ENCODE assay signal across 17 cellular contexts in genomic region chr6:157579467-157580031, GRCh38.
A peak's percentile ranks its signal among the peaks of the same experiment; 100 is the strongest.
DNase-seq lines count a peak whose midpoint lies in the region; FAIRE-seq and TF ChIP-seq lines count a peak whose summit lies in the region.
"Had no signal": no experiment of that assay in that cellular context is flagged by ENCODE, and none has a peak within 500 bp of the region (broad histone marks: within the 10 kb centered on the region; RNA-seq: fewer than 3 reads in every experiment).

No MANE protein-coding gene starts in this region.

- H3K27me3 Mint-ChIP-seq in CD4-positive, alpha-beta memory T cell = no peaks in the 10 kb centered on the region
- H3K27me3 Mint-ChIP-seq: activated naive CD8-positive, alpha-beta T cell treated with anti-CD3 and anti-CD28 coated beads, Interleukin-2, amount 10 ng/mL, durations not matched to agents 7 days and 5 days had no signal

- no peak overlapping the region for H3K4me3 Mint-ChIP-seq in CD4-positive, alpha-beta memory T cell
- H3K4me3 Mint-ChIP-seq: activated naive CD8-positive, alpha-beta T cell treated with anti-CD3 and anti-CD28 coated beads, Interleukin-2, amount 10 ng/mL, durations not matched to agents 7 days and 5 days had no signal

- TF ChIP-seq CTCF in C4-2B (conservative IDR thresholded peaks at IDR 0.05) (no peak), endothelial cell of umbilical vein (IDR thresholded peaks at IDR 0.05; ENCODE audit: extremely low read depth in 1 of 2, insufficient read depth in 1 of 2, low read depth in 1 of 2, low read length in 2 of 2) (no peak)

- H4K20me1 ChIP-seq in endothelial cell of umbilical vein (replicated peaks; ENCODE audit: control insufficient read depth, extremely low read depth, insufficient read depth, low read length) = no peaks in the 10 kb centered on the region

- peak overlapping the region; percentile 22 for H3K9ac ChIP-seq in endothelial cell of umbilical vein (replicated peaks; ENCODE audit: extremely low read depth, insufficient read depth, low read length)

- no peaks in the 10 kb centered on the region for H3K36me3 ChIP-seq in endothelial cell of umbilical vein (ENCODE audit: control insufficient read depth in 2 of 2, extremely low read depth in 1 of 2, insufficient read depth in 2 of 2, low read length in 2 of 2)
- no peaks in the 10 kb centered on the region for H3K36me3 ChIP-seq in CD4-positive, alpha-beta memory T cell (ENCODE audit: insufficient read depth, low read length)

- H3K4me3 ChIP-seq in endothelial cell of umbilical vein (replicated peaks in 1 of 3; ENCODE audit: insufficient read depth in 1 of 3, low read depth in 1 of 3, low read length in 3 of 3) = no peak overlapping the region
- H3K4me3 ChIP-seq in CD4-positive, alpha-beta memory T cell (ENCODE audit: low read length in 2 of 2) = no peak overlapping the region
- H3K4me3 ChIP-seq: lung had no signal

- H3K27ac ChIP-seq in C4-2B (peak overlapping the region; percentile 66), endothelial cell of umbilical vein (ENCODE audit: insufficient read depth, low read depth, low read length) (peak overlapping the region; percentile 74)
- H3K27ac ChIP-seq in CD4-positive, alpha-beta memory T cell (ENCODE audit: low read depth, low read length) = no peak overlapping the region

- peak; percentile 78 for FAIRE-seq in endothelial cell of umbilical vein (lab: Jason Lieb, UNC)
- FAIRE-seq: D721Med, H1 had no signal

- peak overlapping the region; percentile 51 for H3K4me2 ChIP-seq in endothelial cell of umbilical vein (ENCODE audit: insufficient read depth, low read length)

- H3K27ac Mint-ChIP-seq in CD4-positive, alpha-beta memory T cell = no peak overlapping the region
- H3K27ac Mint-ChIP-seq: activated naive CD8-positive, alpha-beta T cell treated with anti-CD3 and anti-CD28 coated beads, Interleukin-2, amount 10 ng/mL, durations not matched to agents 7 days and 5 days had no signal

- dilution Hi-C loops in endothelial cell of umbilical vein (cut with MboI; ENCODE audit: extremely low pct_ligation_motif_present, low sequenced_read_pairs) = no loop called here

- H3K9me3 ChIP-seq in endothelial cell of umbilical vein (replicated peaks; ENCODE audit: control insufficient read depth, insufficient read depth, low read length) = no peaks in the 10 kb centered on the region
- no peaks in the 10 kb centered on the region for H3K9me3 ChIP-seq in CD4-positive, alpha-beta memory T cell (ENCODE audit: control insufficient read depth in 1 of 2, low read length in 2 of 2)

- H3K79me2 ChIP-seq in endothelial cell of umbilical vein (ENCODE audit: control insufficient read depth, insufficient read depth, low read length) = no peaks in the 10 kb centered on the region

- no peaks in the 10 kb centered on the region for H3K27me3 ChIP-seq in endothelial cell of umbilical vein (ENCODE audit: control insufficient read depth in 2 of 2, insufficient read depth in 2 of 2, low read length in 2 of 2)
- H3K27me3 ChIP-seq in CD4-positive, alpha-beta memory T cell (ENCODE audit: insufficient read depth, low read length) = no peaks in the 10 kb centered on the region

- H3K4me1 ChIP-seq in endothelial cell of umbilical vein (ENCODE audit: control insufficient read depth, extremely low read depth, insufficient read depth, low read length) = peaks cover 21% of the 10 kb centered on the region
- H3K4me1 ChIP-seq in CD4-positive, alpha-beta memory T cell (ENCODE audit: insufficient read depth, low read length) = no peaks in the 10 kb centered on the region

- CTCF ChIA-PET in endothelial cell of umbilical vein (lab: Charles Lee) = interaction anchor here (1.0 to 1.2 kb wide), 5 partner anchors 15 to 216 kb away, joined by 3 to 6 read pairs (median 3); no protein-coding TSS in a partner anchor
- CTCF ChIA-PET in CD4-positive, alpha-beta memory T cell (lab: Charles Lee; ENCODE audit: partially characterized antibody) = interaction anchor here (0.9 kb wide), 1 partner anchor 61 kb away, joined by 3 read pairs; no protein-coding TSS in a partner anchor

- H3K9me1 ChIP-seq in endothelial cell of umbilical vein (replicated peaks; ENCODE audit: control insufficient read depth, extremely low read depth, insufficient read depth, low read length) = no peaks in the 10 kb centered on the region

- no TSS peak for BruUV-seq in endothelial cell of umbilical vein (replicated peaks; lab: Mats Ljungman, UMichigan)

- H3K9me3 Mint-ChIP-seq in CD4-positive, alpha-beta memory T cell = peaks cover 0 to 13% (median 4%) of the 10 kb centered on the region in 8 donors

- POLR2A ChIA-PET in endothelial cell of umbilical vein (lab: Charles Lee) = interaction anchor here (1.0 kb wide), 1 partner anchor 8 kb away, joined by 3 read pairs; no protein-coding TSS in a partner anchor
- POLR2A ChIA-PET in CD4-positive, alpha-beta memory T cell (lab: Charles Lee; ENCODE audit: partially characterized antibody) = no interaction called here

- no peak for TF ChIP-seq POLR2A in endothelial cell of umbilical vein (IDR thresholded peaks at IDR 0.05; ENCODE audit: low read depth, low read length)

- intact Hi-C loops in endothelial cell of umbilical vein (cut with micrococcal nuclease) = loop anchor here (1.0 to 5.0 kb wide), 5 partner anchors 44 to 255 kb away; partner anchors contain the start of gene ZDHHC14
- intact Hi-C loops in CD4-positive, alpha-beta memory T cell (cut with micrococcal nuclease) = no loop called here

- H3K36me3 Mint-ChIP-seq in CD4-positive, alpha-beta memory T cell = peaks cover 0 to 3% of the 10 kb centered on the region in 2 donors

- DNase-seq in OCI-M1 (lab: John Stamatoyannopoulos, UW) (peak; percentile 59), endothelial cell of umbilical vein (ENCODE audit: low read depth, low spot score) (peak; percentile 90), midbrain (lab: John Stamatoyannopoulos, UW) (peak; percentile 28), MV-4-11 (lab: John Stamatoyannopoulos, UW) (no peak), GOT3 (lab: John Stamatoyannopoulos, UW) (no peak)
- no peak for DNase-seq in CD4-positive, alpha-beta memory T cell
- DNase-seq in activated effector memory CD4-positive, alpha-beta T cell treated with Interleukin-2 at 50 U/mL for 16 hours = no peak
- DNase-seq: activated CD4-positive, alpha-beta T cell treated with anti-CD3 and anti-CD28 coated beads for 48 hours; activated naive CD8-positive, alpha-beta T cell treated with anti-CD3 and anti-CD28 coated beads, Interleukin-2, amount 10 ng/mL, durations not matched to agents 7 days and 5 days; Karpas-422; NCI-H2029 treated with DMSO at 0.1 percent for 48 hours; NCI-H774; stimulated activated naive CD8-positive, alpha-beta T cell treated with anti-CD3 and anti-CD28 coated beads, Interleukin-15, Interleukin-2, amounts not matched to agents 100 U/mL and 50 U/mL, for 24 hours had no signal

- H3K4me1 Mint-ChIP-seq in CD4-positive, alpha-beta memory T cell = peaks cover 0 to 6% (median under 1%) of the 10 kb centered on the region in 4 donors

- no peak overlapping the region for H2AFZ ChIP-seq in endothelial cell of umbilical vein (ENCODE audit: low read depth, low read length)

TF ChIP-seq in endothelial cell of umbilical vein, 7 proteins besides CTCF, POLR2A, EP300 and RAD21:
- TF ChIP-seq EZH2 (IDR thresholded peaks at IDR 0.05; ENCODE audit: borderline replicate concordance, low read depth, low read length, severe bottlenecking) (no peak), JUN (IDR thresholded peaks at IDR 0.05; ENCODE audit: borderline replicate concordance, insufficient read depth, insufficient read length, low read depth) (peak; percentile 47), MYC (IDR thresholded peaks at IDR 0.05; ENCODE audit: low read depth, low read length) (no peak), MAX (IDR thresholded peaks at IDR 0.05; ENCODE audit: insufficient read depth, insufficient read length) (no peak), GATA2 (IDR thresholded peaks at IDR 0.05; ENCODE audit: insufficient read depth, insufficient read length, low read depth, low read length) (peak; percentile 79), POLR2AphosphoS5 (IDR thresholded peaks at IDR 0.05; ENCODE audit: insufficient read depth, low read depth, low read length) (no peak), FOS (IDR thresholded peaks at IDR 0.05; ENCODE audit: borderline replicate concordance, insufficient read depth, low read length) (peak; percentile 12)

Comparison
In these comparisons a context has a peak if more than half of its experiments do, and no peak if none do; other contexts are left out.
1. DNase-seq: peak in OCI-M1 (single experiment), endothelial cell of umbilical vein (single experiment) and midbrain (single experiment); none in CD4-positive, alpha-beta memory T cell (0 of 5), activated effector memory CD4-positive, alpha-beta T cell treated with Interleukin-2 at 50 U/mL for 16 hours (single experiment), MV-4-11 (single experiment) and GOT3 (single experiment).